19 cellular contexts compared by ENCODE assay signal in genomic region chr2:55918856-55919255, GRCh38. TPM values are rescaled to one million over a fixed set of nuclear protein-coding genes. Genes with fewer than 3 reads are reported as not detected.
A peak's percentile ranks its signal among the peaks of the same experiment; 100 is the strongest.
DNase-seq lines count a peak whose midpoint lies in the region; ATAC-seq and TF ChIP-seq lines count a peak whose summit lies in the region.
"Had no signal": no experiment of that assay in that cellular context is flagged by ENCODE, and none has a peak within 500 bp of the region (broad histone marks: within the 10 kb centered on the region; RNA-seq: fewer than 3 reads in every experiment).

No MANE protein-coding gene starts in this region.

- H3K79me1 ChIP-seq in IMR-90 (ENCODE audit: low read depth in 1 of 2, low read length in 2 of 2): peaks cover 27 to 47% of the 10 kb centered on the region in 2 experiments
- H3K79me1 ChIP-seq in mesenchymal stem cell (replicated peaks; ENCODE audit: low read length, poor library complexity, severe bottlenecking): no peaks in the 10 kb centered on the region

- WGBS in IMR-90 (ENCODE audit: extremely low coverage in 2 of 2, insufficient read length in 1 of 2), 2 experiments: no CpG with 5 or more reads among the region's 1 CpG
- WGBS in mesenchymal stem cell: 95% methylated on average over 1 of the region's 1 CpG

- no peak overlapping the region for H2AK5ac ChIP-seq in IMR-90 (ENCODE audit: low read depth, low read length)
- no peak overlapping the region for H2AK5ac ChIP-seq in mesenchymal stem cell (ENCODE audit: low read length, severe bottlenecking)

- H4K5ac ChIP-seq in IMR-90 (ENCODE audit: low read depth, low read length): no peak overlapping the region

- no peak overlapping the region; the same call in 1 of the 2 replicates for H3K14ac ChIP-seq in IMR-90 (replicated peaks; ENCODE audit: low read depth, low read length)
- H3K14ac ChIP-seq in mesenchymal stem cell (ENCODE audit: low read length in 2 of 2): no peak overlapping the region

- peaks cover 7% of the 10 kb centered on the region for H3K9me1 ChIP-seq in IMR-90 (ENCODE audit: insufficient read depth, low read length)

- no peaks in the 10 kb centered on the region; the same call in 1 of the 2 replicates for H4K20me1 ChIP-seq in IMR-90 (ENCODE audit: insufficient read depth, low read length)
- H4K20me1 ChIP-seq: BLaER1 had no signal

- H3K4me3 ChIP-seq in IMR-90 (ENCODE audit: insufficient read depth, low read depth, low read length): no peak overlapping the region
- H3K4me3 ChIP-seq in epithelial cell of esophagus (ENCODE audit: low read length): no peak overlapping the region
- no peak overlapping the region for H3K4me3 ChIP-seq in mesenchymal stem cell (ENCODE audit: insufficient read depth in 1 of 2, low read depth in 1 of 2, low read length in 2 of 2)
- H3K4me3 ChIP-seq in thoracic aorta: peak overlapping the region; percentile 24
- H3K4me3 ChIP-seq: BLaER1, GM23248 had no signal

- dilution Hi-C loops in IMR-90 (cut with HindIII; ENCODE audit: low sequenced_read_pairs, unreplicated experiment): no loop called here

- H3K27me3 ChIP-seq in IMR-90 (ENCODE audit: control insufficient read depth, insufficient read depth, low read length) (no peaks in the 10 kb centered on the region), mesenchymal stem cell (ENCODE audit: control insufficient read depth in 1 of 2, insufficient read depth in 1 of 2, low read length in 2 of 2) (peaks cover 0 to 7% of the 10 kb centered on the region in 2 experiments), thoracic aorta (replicated peaks; ENCODE audit: insufficient read depth) (no peaks in the 10 kb centered on the region)
- H3K27me3 ChIP-seq: BLaER1 had no signal

- CTCF ChIA-PET in IMR-90 (lab: Yijun Ruan, JAX): no interaction called here

- TF ChIP-seq POLR2A in IMR-90 (IDR thresholded peaks at IDR 0.05; ENCODE audit: low read depth, low read length): no peak

- H3K18ac ChIP-seq in IMR-90 (ENCODE audit: low read depth, low read length): no peak overlapping the region
- H3K18ac ChIP-seq in mesenchymal stem cell (ENCODE audit: low read depth in 1 of 2, low read length in 2 of 2): peak overlapping the region in 1 of 2 experiments; percentile 19

- H4K8ac ChIP-seq in IMR-90 (ENCODE audit: low read depth in 2 of 2, low read length in 2 of 2) (no peak overlapping the region), mesenchymal stem cell (ENCODE audit: low read length) (peak overlapping the region; percentile 19)

- in situ Hi-C loops in IMR-90 (cut with MboI; ENCODE audit: low sequenced_read_pairs): no loop called here

- H2BK120ac ChIP-seq in IMR-90 (ENCODE audit: low read depth, low read length) (no peak overlapping the region), mesenchymal stem cell (ENCODE audit: low read depth, low read length) (no peak overlapping the region)

- ATAC-seq in IMR-90 (ENCODE audit: low read depth) (no peak), thoracic aorta (ENCODE audit: insufficient number of reproducible peaks, low FRiP score, low read depth) (no peak), left colon (no peak)
- ATAC-seq: CD8-positive, alpha-beta T cell had no signal

- H4K91ac ChIP-seq in IMR-90 (ENCODE audit: insufficient read depth, low read depth, low read length) (peak overlapping the region; percentile 36; the same call in 1 of the 2 replicates), mesenchymal stem cell (ENCODE audit: low read length) (no peak overlapping the region)

- H3K9ac ChIP-seq in IMR-90 (ENCODE audit: low read depth, low read length) (no peak overlapping the region), mesenchymal stem cell (ENCODE audit: low read length) (no peak overlapping the region)
- H3K9ac ChIP-seq: BLaER1, GM23248 had no signal

- H3K36me3 ChIP-seq in IMR-90 (ENCODE audit: control insufficient read depth, insufficient read depth, low read length) (peaks cover 25% of the 10 kb centered on the region), mesenchymal stem cell (ENCODE audit: control insufficient read depth in 1 of 2, insufficient read depth in 2 of 2, low read depth in 1 of 2, low read length in 2 of 2) (peaks cover 0 to 47% of the 10 kb centered on the region in 2 experiments), thoracic aorta (peaks cover 8% of the 10 kb centered on the region)

- TF ChIP-seq RAD21 in IMR-90 (IDR thresholded peaks at IDR 0.05; ENCODE audit: low read length): no peak

- H2AK9ac ChIP-seq in IMR-90 (replicated peaks; ENCODE audit: low read depth, low read length, poor library complexity): no peak overlapping the region

- no TSS peak for BruUV-seq in IMR-90 (replicated peaks; lab: Mats Ljungman, UMichigan)

- H3K4ac ChIP-seq in IMR-90 (ENCODE audit: low read depth, low read length): no peak overlapping the region
- no peak overlapping the region for H3K4ac ChIP-seq in mesenchymal stem cell (ENCODE audit: low read depth in 1 of 2, low read length in 2 of 2)

- H3K27ac ChIP-seq in IMR-90 (ENCODE audit: insufficient read depth, low read length) (no peak overlapping the region), mesenchymal stem cell (ENCODE audit: low read length, poor library complexity, severe bottlenecking) (no peak overlapping the region), thoracic aorta (peak overlapping the region; percentile 7 to 58)
- H3K27ac ChIP-seq: BLaER1, GM23248 had no signal

- POLR2A ChIA-PET in IMR-90 (lab: Charles Lee; ENCODE audit: unreplicated experiment): no interaction called here

- no peak for DNase-seq in IMR-90
- DNase-seq in epithelial cell of esophagus (ENCODE audit: low read depth): peak; percentile 67
- DNase-seq in mesenchymal stem cell: no peak
- no peak for DNase-seq in thoracic aorta (ENCODE audit: low spot score)
- DNase-seq in NCI-H2107 (lab: John Stamatoyannopoulos, UW): no peak
- no peak for DNase-seq in left colon
- DNase-seq in NCI-H2227 (lab: John Stamatoyannopoulos, UW; ENCODE audit: unreplicated experiment): no peak
- no peak for DNase-seq in HuH-7 (ENCODE audit: low spot score)
- DNase-seq: 8988T; Calu3; CD8-positive, alpha-beta T cell; DMS 273 treated with DMSO at 0.1 percent for 48 hours; DMS53; DND-41; EL; GM23248; HCEC 1CT had no signal

- H3K4me1 ChIP-seq in IMR-90 (ENCODE audit: control insufficient read depth, insufficient read depth, low read length) (peaks cover 8% of the 10 kb centered on the region), mesenchymal stem cell (ENCODE audit: control insufficient read depth, insufficient read depth, low read depth, low read length) (peaks cover 8% of the 10 kb centered on the region), thoracic aorta (ENCODE audit: control insufficient read depth in 1 of 2, low read depth in 2 of 2) (peaks cover 22 to 74% of the 10 kb centered on the region in 2 donors)
- H3K4me1 ChIP-seq: BLaER1 had no signal

- no peak overlapping the region for H2BK12ac ChIP-seq in mesenchymal stem cell (ENCODE audit: low read length in 2 of 2)

- TF ChIP-seq CTCF in IMR-90 (conservative IDR thresholded peaks at IDR 0.05; ENCODE audit: low read depth, low read length): no peak
- TF ChIP-seq CTCF in epithelial cell of esophagus (IDR thresholded peaks at IDR 0.05; ENCODE audit: insufficient read depth, low read depth, low read length, missing control alignments): no peak
- TF ChIP-seq CTCF in thoracic aorta (IDR thresholded peaks at IDR 0.05): no peak

- H3K23ac ChIP-seq in IMR-90 (ENCODE audit: low read depth, low read length) (no peak overlapping the region), mesenchymal stem cell (ENCODE audit: low read length in 2 of 2) (peak overlapping the region in 1 of 2 experiments; percentile 64)

- no peak overlapping the region for H2BK20ac ChIP-seq in IMR-90 (ENCODE audit: low read depth, low read length)

- H3K9me3 ChIP-seq in IMR-90 (ENCODE audit: control insufficient read depth, insufficient read depth, low read length) (no peaks in the 10 kb centered on the region), mesenchymal stem cell (ENCODE audit: control insufficient read depth, low read length) (no peaks in the 10 kb centered on the region), thoracic aorta (no peaks in the 10 kb centered on the region)

- H2BK5ac ChIP-seq in IMR-90 (ENCODE audit: low read depth, low read length, poor library complexity, severe bottlenecking): no peak overlapping the region
- H2BK5ac ChIP-seq in mesenchymal stem cell (ENCODE audit: low read depth, low read length, poor library complexity, severe bottlenecking): no peak overlapping the region

- no peak overlapping the region for H2AFZ ChIP-seq in IMR-90 (replicated peaks; ENCODE audit: low read length, poor library complexity)
- H2AFZ ChIP-seq in mesenchymal stem cell (ENCODE audit: low read depth, low read length): no peak overlapping the region
- H2AFZ ChIP-seq: GM23248 had no signal

- H2BK15ac ChIP-seq in IMR-90 (ENCODE audit: low read depth, low read length): no peak overlapping the region
- H2BK15ac ChIP-seq in mesenchymal stem cell (ENCODE audit: low read depth, poor library complexity, severe bottlenecking): no peak overlapping the region

- H3K4me2 ChIP-seq in IMR-90 (ENCODE audit: low read depth, low read length): no peak overlapping the region
- no peak overlapping the region for H3K4me2 ChIP-seq in mesenchymal stem cell (ENCODE audit: low read length, poor library complexity, severe bottlenecking)
- H3K4me2 ChIP-seq: BLaER1 had no signal

- H3K56ac ChIP-seq in IMR-90 (ENCODE audit: extremely low read depth, insufficient read depth, low read length): no peak overlapping the region

- intact Hi-C loops in IMR-90 (cut with micrococcal nuclease): no loop called here
- intact Hi-C loops in left colon (cut with DNase I, micrococcal nuclease): no loop called here

TF ChIP-seq in IMR-90, 13 proteins besides CTCF, POLR2A, EP300 and RAD21 (continues in another document):
- no peak for TF ChIP-seq BHLHE40 (IDR thresholded peaks at IDR 0.05; ENCODE audit: low read depth, low read length)
- TF ChIP-seq USF2 (IDR thresholded peaks at IDR 0.05; ENCODE audit: low read depth, low read length): no peak
- TF ChIP-seq CHD1 (IDR thresholded peaks at IDR 0.05; ENCODE audit: low read depth, low read length): no peak
- no peak for TF ChIP-seq RCOR1 (IDR thresholded peaks at IDR 0.05; ENCODE audit: insufficient replicate concordance, low read length)

RNA-seq across cellular contexts. Expression of gene EFEMP1, which starts 4.7 kb away (rescaled TPM):
- 164 and 214 TPM in 2 replicates for total RNA-seq in IMR-90 (2012; rRNA removed)
- 198 and 219 TPM in 2 replicates for polyA plus RNA-seq in IMR-90 (2012; rRNA removed)
- 314 and 322 TPM in 2 replicates for polyA plus RNA-seq in IMR-90 (2012; cell fraction: cytosol; rRNA removed)
- 132 and 323 TPM in 2 replicates for polyA plus RNA-seq in IMR-90 (2012; cell fraction: nucleus; rRNA removed; ENCODE audit: low replicate concordance)
- polyA plus RNA-seq in mesenchymal stem cell (2013, experiment 1 of 2): 351 TPM
- 352 TPM for polyA plus RNA-seq in mesenchymal stem cell (2013, experiment 2 of 2)
- 1,000 to 10,000 TPM; 1,782 to 2,754 TPM for total RNA-seq in thoracic aorta
- total RNA-seq in left colon: 10 to 100 TPM; 22.2 to 34.1 TPM
- total RNA-seq: CD8-positive, alpha-beta T cell had no signal
- polyA plus RNA-seq: CD14-positive monocyte had no signal

Comparison
In these comparisons a context has a peak if more than half of its experiments do, and no peak if none do; other contexts are left out.
1. H3K27ac ChIP-seq: peak in thoracic aorta (2 of 2); none in IMR-90 (single experiment) and mesenchymal stem cell (single experiment).